In genomic region chr20:17928211-17928611, GRCh38 we compare ENCODE assay signal across 17 cellular contexts. TPM values are rescaled to one million over a fixed set of nuclear protein-coding genes. Genes with fewer than 3 reads are reported as not detected.
A peak's percentile ranks its signal among the peaks of the same experiment; 100 is the strongest.
DNase-seq lines count a peak whose midpoint lies in the region; ATAC-seq and TF ChIP-seq lines count a peak whose summit lies in the region.
"Had no signal": no experiment of that assay in that cellular context is flagged by ENCODE, and none has a peak within 500 bp of the region (broad histone marks: within the 10 kb centered on the region; RNA-seq: fewer than 3 reads in every experiment).

No MANE protein-coding gene starts in this region.

- peak overlapping the region; percentile 52 for H2AFZ ChIP-seq in hepatocyte

- H3K36me3 ChIP-seq in hepatocyte (replicated peaks; ENCODE audit: insufficient read depth, low read depth) (no peaks in the 10 kb centered on the region), prostate gland (no peaks in the 10 kb centered on the region)
- H3K36me3 ChIP-seq: adrenal gland, esophagus squamous epithelium had no signal

- no peak for TF ChIP-seq POLR2A in prostate gland (IDR thresholded peaks at IDR 0.05)

- 87% methylated on average over 7 of the region's 7 CpGs for WGBS in hepatocyte (ENCODE audit: low lambda C conversion rate, missing lambda C conversion rate)
- WGBS in prostate gland = 86% methylated on average over 7 of the region's 7 CpGs

- H3K27ac ChIP-seq in hepatocyte (peak overlapping the region; percentile 97), prostate gland (peak overlapping the region; percentile 18 to 23)

- H3K79me2 ChIP-seq in hepatocyte = no peaks in the 10 kb centered on the region

- H3K4me1 ChIP-seq in hepatocyte (ENCODE audit: insufficient read depth) = peaks cover 30% of the 10 kb centered on the region
- peaks cover 8% of the 10 kb centered on the region for H3K4me1 ChIP-seq in prostate gland (replicated peaks)
- H3K4me1 ChIP-seq: adrenal gland had no signal

- no peaks in the 10 kb centered on the region for H3K9me2 ChIP-seq in hepatocyte (replicated peaks; ENCODE audit: insufficient read depth)

- H3K27me3 ChIP-seq in hepatocyte = no peaks in the 10 kb centered on the region
- no peaks in the 10 kb centered on the region for H3K27me3 ChIP-seq in prostate gland (replicated peaks; ENCODE audit: insufficient read depth)
- H3K27me3 ChIP-seq: adrenal gland, esophagus squamous epithelium had no signal

- ATAC-seq in Right ventricle myocardium inferior = peak; percentile 69
- ATAC-seq in GM18502 (IDR thresholded peaks at IDR 0.05; ENCODE audit: poor library complexity, unreplicated experiment) = no peak
- no peak for ATAC-seq in HG03159 (IDR thresholded peaks at IDR 0.05; ENCODE audit: unreplicated experiment)
- ATAC-seq: natural killer cell had no signal

- DNase-seq in Right ventricle myocardium inferior (ENCODE audit: missing footprints) (no peak), cardiac septum (ENCODE audit: low spot score) (no peak), hepatocyte (ENCODE audit: low spot score) (no peak), prostate gland (ENCODE audit: low spot score) (no peak), foreskin melanocyte (no peak), posterior cingulate gyrus (no peak)
- DNase-seq: activated CD4-positive, alpha-beta T cell treated with anti-CD3 and anti-CD28 coated beads, Interleukin-2, amount 50 U/mL, for 4 hours; activated gamma-delta T cell treated with Interleukin-2 at 50 U/mL for 16 hours; activated T-cell treated with anti-CD3 and anti-CD28 coated beads for 4 hours; adrenal gland; effector CD4-positive, alpha-beta T cell; esophagus squamous epithelium; mammary epithelial cell; natural killer cell; OCI-M1 had no signal

- intact Hi-C loops in Right ventricle myocardium inferior (cut with DNase I) = no loop called here
- intact Hi-C loops in cardiac septum (cut with DNase I) = no loop called here
- intact Hi-C loops in prostate gland (cut with DNase I) = no loop called here
- intact Hi-C loops in posterior cingulate gyrus (cut with DNase I) = no loop called here

- no peaks in the 10 kb centered on the region for H4K20me1 ChIP-seq in hepatocyte (ENCODE audit: insufficient read depth, poor library complexity, severe bottlenecking)

- no peak overlapping the region for H3K4me3 ChIP-seq in hepatocyte
- no peak overlapping the region for H3K4me3 ChIP-seq in prostate gland
- H3K4me3 ChIP-seq: adrenal gland, esophagus squamous epithelium had no signal

- H3K4me2 ChIP-seq in hepatocyte = peak overlapping the region; percentile 21

- TF ChIP-seq CTCF in hepatocyte (IDR thresholded peaks at IDR 0.05; ENCODE audit: poor library complexity) = no peak
- no peak for TF ChIP-seq CTCF in prostate gland (IDR thresholded peaks at IDR 0.05)

- H3K9me3 ChIP-seq in hepatocyte (ENCODE audit: low read depth) = no peaks in the 10 kb centered on the region
- H3K9me3 ChIP-seq in prostate gland = no peaks in the 10 kb centered on the region
- H3K9me3 ChIP-seq: adrenal gland had no signal

RNA-seq across cellular contexts. Expression of gene SNX5, which starts 40.4 kb away (rescaled TPM):
- total RNA-seq in Right ventricle myocardium inferior (45.0 TPM), cardiac septum (42.1 TPM), hepatocyte (154 and 190 TPM in 2 replicates), prostate gland (10 to 100 TPM; 48.3 to 84.8 TPM)
- 74.9 and 76.0 TPM in 2 replicates for polyA plus RNA-seq in hepatocyte

RNA-seq across cellular contexts. Expression of gene MGME1, which starts 40.6 kb away (rescaled TPM):
- total RNA-seq in Right ventricle myocardium inferior (13.0 TPM), cardiac septum (9.5 TPM), hepatocyte (12.7 and 15.7 TPM in 2 replicates), prostate gland (10 to 100 TPM; 11.1 to 15.5 TPM)
- polyA plus RNA-seq in hepatocyte = 17.9 and 18.3 TPM in 2 replicates
